ENCODE assay signal across 8 cellular contexts in genomic region chr6:144675231-144675861, GRCh38.
A peak's percentile ranks its signal among the peaks of the same experiment; 100 is the strongest.
DNase-seq lines count a peak whose midpoint lies in the region; ATAC-seq and TF ChIP-seq lines count a peak whose summit lies in the region.

No MANE protein-coding gene starts in this region.

- ATAC-seq in GM18505 (IDR thresholded peaks at IDR 0.05; ENCODE audit: unreplicated experiment) (peak; percentile 64), GM21447 (IDR thresholded peaks at IDR 0.05; ENCODE audit: unreplicated experiment) (no peak)
- peak; percentile 46 for ATAC-seq in naive thymus-derived CD4-positive, alpha-beta T cell

- peaks cover 0 to under 1% (median 0%) of the 10 kb centered on the region in 3 experiments for H3K36me3 ChIP-seq in naive thymus-derived CD4-positive, alpha-beta T cell (ENCODE audit: control insufficient read depth in 2 of 3, insufficient read depth in 3 of 3, low read length in 3 of 3)

- TF ChIP-seq POLR2A in GM18505 (IDR thresholded peaks at IDR 0.05; ENCODE audit: borderline replicate concordance, extremely low read depth, insufficient read depth, insufficient read length) = no peak

- DNase-seq in M059J (ENCODE audit: low read depth) = peak; percentile 96
- DNase-seq in activated naive CD8-positive, alpha-beta T cell treated with anti-CD3 and anti-CD28 coated beads for 36 hours = peak; percentile 10
- DNase-seq in naive thymus-derived CD4-positive, alpha-beta T cell = no peak
- DNase-seq in AG08396 (ENCODE audit: low spot score) = no peak
- DNase-seq in T-helper 9 cell = no peak
- no peak for DNase-seq in iPS-NIHi11 (ENCODE audit: low spot score)

- CTCF ChIA-PET in naive thymus-derived CD4-positive, alpha-beta T cell (lab: Charles Lee) = no interaction called here

- H3K9me3 ChIP-seq in naive thymus-derived CD4-positive, alpha-beta T cell (ENCODE audit: control insufficient read depth in 2 of 3, low read length in 3 of 3) = peaks cover 0 to 3% (median 0%) of the 10 kb centered on the region in 3 experiments

- H3K4me1 Mint-ChIP-seq in activated naive CD8-positive, alpha-beta T cell treated with anti-CD3 and anti-CD28 coated beads for 36 hours = peaks cover 19% of the 10 kb centered on the region
- peaks cover 19 to 51% (median 35%) of the 10 kb centered on the region in 7 donors for H3K4me1 Mint-ChIP-seq in naive thymus-derived CD4-positive, alpha-beta T cell

- no peaks in the 10 kb centered on the region for H3K27me3 Mint-ChIP-seq in activated naive CD8-positive, alpha-beta T cell treated with anti-CD3 and anti-CD28 coated beads for 36 hours
- H3K27me3 Mint-ChIP-seq in naive thymus-derived CD4-positive, alpha-beta T cell = no peaks in the 10 kb centered on the region

- H3K27me3 ChIP-seq in naive thymus-derived CD4-positive, alpha-beta T cell (ENCODE audit: control insufficient read depth in 2 of 2, insufficient read depth in 2 of 2, low read length in 2 of 2) = no peaks in the 10 kb centered on the region

- no peak overlapping the region for H3K27ac ChIP-seq in naive thymus-derived CD4-positive, alpha-beta T cell (ENCODE audit: low read depth, low read length)

- H3K4me3 ChIP-seq in naive thymus-derived CD4-positive, alpha-beta T cell (ENCODE audit: low read length) = no peak overlapping the region

- no peaks in the 10 kb centered on the region for H3K4me1 ChIP-seq in naive thymus-derived CD4-positive, alpha-beta T cell (ENCODE audit: control insufficient read depth in 2 of 2, insufficient read depth in 2 of 2, low read length in 2 of 2)

- POLR2A ChIA-PET in naive thymus-derived CD4-positive, alpha-beta T cell (lab: Charles Lee) = no interaction called here

- H3K27ac Mint-ChIP-seq in activated naive CD8-positive, alpha-beta T cell treated with anti-CD3 and anti-CD28 coated beads for 36 hours = no peak overlapping the region
- peak overlapping the region in 5 of 9 donors; percentile 13 to 82 (median 63) for H3K27ac Mint-ChIP-seq in naive thymus-derived CD4-positive, alpha-beta T cell

- H3K9me3 Mint-ChIP-seq in activated naive CD8-positive, alpha-beta T cell treated with anti-CD3 and anti-CD28 coated beads for 36 hours = peaks cover 32% of the 10 kb centered on the region
- peaks cover 14 to 55% (median 36%) of the 10 kb centered on the region in 11 donors for H3K9me3 Mint-ChIP-seq in naive thymus-derived CD4-positive, alpha-beta T cell

- intact Hi-C loops in naive thymus-derived CD4-positive, alpha-beta T cell (cut with micrococcal nuclease) = loop anchor here in 1 of 2 donors (5.0 to 10.0 kb wide), 2 partner anchors 52 to 331 kb away; no protein-coding TSS in a partner anchor

- no peak overlapping the region for H3K4me3 Mint-ChIP-seq in activated naive CD8-positive, alpha-beta T cell treated with anti-CD3 and anti-CD28 coated beads for 36 hours
- peak overlapping the region in 2 of 10 donors; percentile 32 to 60 for H3K4me3 Mint-ChIP-seq in naive thymus-derived CD4-positive, alpha-beta T cell

- H3K36me3 Mint-ChIP-seq in activated naive CD8-positive, alpha-beta T cell treated with anti-CD3 and anti-CD28 coated beads for 36 hours = peaks cover 49% of the 10 kb centered on the region
- peaks cover 25 to 76% (median 64%) of the 10 kb centered on the region in 5 donors for H3K36me3 Mint-ChIP-seq in naive thymus-derived CD4-positive, alpha-beta T cell

Comparison
In these comparisons a context has a peak if more than half of its experiments do, and no peak if none do; other contexts are left out.
1. DNase-seq: peak in M059J (single experiment) and activated naive CD8-positive, alpha-beta T cell treated with anti-CD3 and anti-CD28 coated beads for 36 hours (single experiment); none in naive thymus-derived CD4-positive, alpha-beta T cell (0 of 9), AG08396 (single experiment), T-helper 9 cell (single experiment) and iPS-NIHi11 (single experiment).